1 cellular context compared by ENCODE assay signal in the genomic region with DNA sequence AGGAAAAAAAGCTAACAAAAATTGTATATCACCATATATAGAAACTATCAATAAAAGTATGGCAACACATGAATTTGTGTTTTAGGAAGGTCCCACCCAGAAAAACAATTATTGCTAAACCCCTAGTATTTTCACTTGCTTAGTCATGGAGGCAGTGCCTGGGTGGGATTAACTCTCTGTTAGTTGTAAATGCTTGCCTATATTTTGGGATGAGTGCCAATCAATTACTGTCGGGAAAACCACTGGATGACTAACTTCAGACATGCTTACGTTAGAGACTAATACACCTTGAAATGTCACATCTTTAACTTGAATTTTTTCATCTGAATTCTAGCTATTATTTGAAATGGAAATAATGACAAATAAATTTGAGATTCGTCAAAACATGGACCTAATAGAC.
TF ChIP-seq lines count a peak whose summit lies in the region.

No MANE protein-coding gene starts in this region.

TF ChIP-seq in IMR-90, 13 proteins besides CTCF, POLR2A, EP300 and RAD21:
- no peak for TF ChIP-seq NFE2L2 (IDR thresholded peaks at IDR 0.05; ENCODE audit: low read depth, low read length)
- TF ChIP-seq BHLHE40 (IDR thresholded peaks at IDR 0.05; ENCODE audit: low read depth, low read length): no peak
- TF ChIP-seq MAFK (IDR thresholded peaks at IDR 0.05; ENCODE audit: low read depth, low read length): no peak
- no peak for TF ChIP-seq MAZ (IDR thresholded peaks at IDR 0.05; ENCODE audit: borderline replicate concordance, low read depth, low read length)
- no peak for TF ChIP-seq FOS (IDR thresholded peaks at IDR 0.05; ENCODE audit: low read depth, low read length)
- no peak for TF ChIP-seq CEBPB (IDR thresholded peaks at IDR 0.05; ENCODE audit: low read depth, low read length)
- TF ChIP-seq, protein P1, sequence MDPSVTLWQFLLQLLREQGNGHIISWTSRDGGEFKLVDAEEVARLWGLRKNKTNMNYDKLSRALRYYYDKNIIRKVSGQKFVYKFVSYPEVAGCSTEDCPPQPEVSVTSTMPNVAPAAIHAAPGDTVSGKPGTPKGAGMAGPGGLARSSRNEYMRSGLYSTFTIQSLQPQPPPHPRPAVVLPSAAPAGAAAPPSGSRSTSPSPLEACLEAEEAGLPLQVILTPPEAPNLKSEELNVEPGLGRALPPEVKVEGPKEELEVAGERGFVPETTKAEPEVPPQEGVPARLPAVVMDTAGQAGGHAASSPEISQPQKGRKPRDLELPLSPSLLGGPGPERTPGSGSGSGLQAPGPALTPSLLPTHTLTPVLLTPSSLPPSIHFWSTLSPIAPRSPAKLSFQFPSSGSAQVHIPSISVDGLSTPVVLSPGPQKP (IDR thresholded peaks at IDR 0.05; ENCODE audit: borderline replicate concordance, low read depth, low read length): no peak
